26 cellular contexts compared by ENCODE assay signal in the genomic region with DNA sequence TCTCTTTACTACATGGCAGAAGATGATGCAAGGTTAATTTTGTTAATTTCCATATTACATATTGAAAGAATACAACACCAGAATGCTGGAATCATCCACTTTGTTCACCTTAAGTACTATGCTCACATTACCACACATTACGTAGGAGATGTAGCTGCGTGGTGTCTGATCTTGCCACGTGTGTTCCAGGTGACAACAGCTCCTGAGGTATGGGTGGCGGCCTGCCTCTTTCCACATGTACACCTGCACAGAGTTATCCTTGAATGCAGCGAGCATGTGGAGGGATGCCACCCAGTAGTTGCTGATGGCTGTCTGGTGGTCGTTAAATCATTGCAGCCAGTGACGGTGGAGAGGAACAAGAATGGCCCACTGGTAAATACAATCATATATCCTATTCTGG.
"Had no signal": no experiment of that assay in that cellular context is flagged by ENCODE, and none has a peak within 500 bp of the region (broad histone marks: within the 10 kb centered on the region; RNA-seq: fewer than 3 reads in every experiment).

No MANE protein-coding gene starts in this region.

- H3K9me3 ChIP-seq: neutrophil, pancreas, prostate gland, testis, tibial artery, transverse colon, upper lobe of right lung, vagina had no signal

- H3K4me1 ChIP-seq: pancreas, prostate gland, stomach, testis, tibial artery, transverse colon, upper lobe of right lung, vagina had no signal

- H3K4me3 ChIP-seq: pancreas, prostate gland, skin epidermis, stomach, testis, tibial artery, transverse colon, upper lobe of right lung, vagina had no signal

- FAIRE-seq: pancreas had no signal

- DNase-seq: naive B cell; naive thymus-derived CD8-positive, alpha-beta T cell; nephron progenitor cell; pancreas; right cardiac atrium; stimulated activated CD4-positive, alpha-beta T cell treated with anti-CD3 and anti-CD28 coated beads, Interleukin-15, amount 100 ng/mL, for 24 hours; stimulated activated CD4-positive, alpha-beta T cell treated with anti-CD3 and anti-CD28 coated beads, Interleukin-2, amount 100 ng/mL, for 24 hours; stimulated activated CD4-positive, alpha-beta T cell treated with anti-CD3 and anti-CD28 coated beads, Interleukin-2, amount 100 ng/mL, for 48 hours; stimulated activated CD4-positive, alpha-beta T cell treated with anti-CD3 and anti-CD28 coated beads, Interleukin-4, amount 100 ng/mL, for 24 hours; stimulated activated naive B cell treated with anti-CD40 and anti-IgM and Interleukin-4, amounts not matched to agents 10 μg/mL and 1 μg/mL and 100 μg/mL, for 72 hours; stimulated activated naive CD4-positive, alpha-beta T cell treated with Interleukin-2 at 50 U/mL for 16 hours; stomach; testis; tibial artery; transverse colon; upper lobe of right lung had no signal

- ATAC-seq: naive thymus-derived CD8-positive, alpha-beta T cell; natural killer cell treated with Interleukin-12 subunit alpha and Interleukin-12 subunit beta and Interleukin-15 and Interleukin-18, amount 100 ng/mL, for 72 hours; pancreas; right cardiac atrium; sciatic nerve; stimulated activated effector memory CD8-positive, alpha-beta T cell treated with anti-CD3 and anti-CD28 coated beads, Interleukin-12 subunit alpha, Interleukin-12 subunit beta, amount 100 ng/mL, for 72 hours; stimulated activated naive B cell treated with anti-CD40 and anti-IgM and Interleukin-4, amounts not matched to agents 10 μg/mL and 1 μg/mL and 100 μg/mL, for 72 hours; upper lobe of right lung had no signal

- H3K4me3 Mint-ChIP-seq: naive B cell; naive thymus-derived CD8-positive, alpha-beta T cell; natural killer cell treated with Interleukin-12 subunit alpha and Interleukin-12 subunit beta and Interleukin-15 and Interleukin-18, amount 100 ng/mL, for 72 hours; nephron progenitor cell; neural crest cell; stimulated activated effector memory CD8-positive, alpha-beta T cell treated with anti-CD3 and anti-CD28 coated beads, Interleukin-12 subunit alpha, Interleukin-12 subunit beta, amount 100 ng/mL, for 72 hours; stimulated activated naive B cell treated with anti-CD40 and anti-IgM and Interleukin-4, amounts not matched to agents 10 μg/mL and 1 μg/mL and 100 μg/mL, for 72 hours; stimulated activated naive CD8-positive, alpha-beta T cell treated with anti-CD3 and anti-CD28 coated beads, Interleukin-15, Interleukin-2, amounts not matched to agents 100 ng/mL and 50 ng/mL, for 24 hours; type B pancreatic cell had no signal

- H3K36me3 Mint-ChIP-seq: naive B cell; natural killer cell treated with Interleukin-12 subunit alpha and Interleukin-12 subunit beta and Interleukin-15 and Interleukin-18, amount 100 ng/mL, for 72 hours; stimulated activated effector memory CD8-positive, alpha-beta T cell treated with anti-CD3 and anti-CD28 coated beads, Interleukin-12 subunit alpha, Interleukin-12 subunit beta, amount 100 ng/mL, for 72 hours; stimulated activated naive B cell treated with anti-CD40 and anti-IgM and Interleukin-4, amounts not matched to agents 10 μg/mL and 1 μg/mL and 100 μg/mL, for 72 hours; type B pancreatic cell had no signal

- H3K27ac Mint-ChIP-seq: naive B cell; naive thymus-derived CD8-positive, alpha-beta T cell; natural killer cell treated with Interleukin-12 subunit alpha and Interleukin-12 subunit beta and Interleukin-15 and Interleukin-18, amount 100 ng/mL, for 72 hours; nephron progenitor cell; stimulated activated effector memory CD8-positive, alpha-beta T cell treated with anti-CD3 and anti-CD28 coated beads, Interleukin-12 subunit alpha, Interleukin-12 subunit beta, amount 100 ng/mL, for 72 hours; stimulated activated naive B cell treated with anti-CD40 and anti-IgM and Interleukin-4, amounts not matched to agents 10 μg/mL and 1 μg/mL and 100 μg/mL, for 72 hours; stimulated activated naive CD8-positive, alpha-beta T cell treated with anti-CD3 and anti-CD28 coated beads, Interleukin-15, Interleukin-2, amounts not matched to agents 100 ng/mL and 50 ng/mL, for 24 hours; type B pancreatic cell had no signal

- H3K36me3 ChIP-seq: neutrophil, pancreas, prostate gland, stomach, tibial artery, transverse colon, upper lobe of right lung, vagina had no signal

- H3K4me1 Mint-ChIP-seq: naive B cell; nephron progenitor cell; neural crest cell; stimulated activated effector memory CD8-positive, alpha-beta T cell treated with anti-CD3 and anti-CD28 coated beads, Interleukin-12 subunit alpha, Interleukin-12 subunit beta, amount 100 ng/mL, for 72 hours; stimulated activated naive B cell treated with anti-CD40 and anti-IgM and Interleukin-4, amounts not matched to agents 10 μg/mL and 1 μg/mL and 100 μg/mL, for 72 hours had no signal

- H3K27ac ChIP-seq: neutrophil, pancreas, prostate gland, skin epidermis, stomach, testis, tibial artery, transverse colon, upper lobe of right lung, vagina had no signal

- H3K27me3 Mint-ChIP-seq: naive B cell; natural killer cell treated with Interleukin-12 subunit alpha and Interleukin-12 subunit beta and Interleukin-15 and Interleukin-18, amount 100 ng/mL, for 72 hours; stimulated activated naive B cell treated with anti-CD40 and anti-IgM and Interleukin-4, amounts not matched to agents 10 μg/mL and 1 μg/mL and 100 μg/mL, for 72 hours; stimulated activated naive CD8-positive, alpha-beta T cell treated with anti-CD3 and anti-CD28 coated beads, Interleukin-15, Interleukin-2, amounts not matched to agents 100 ng/mL and 50 ng/mL, for 24 hours had no signal

- H3K27me3 ChIP-seq: neutrophil, stomach, testis, tibial artery, transverse colon, upper lobe of right lung, vagina had no signal

- H3K9me3 Mint-ChIP-seq: nephron progenitor cell, neural crest cell, type B pancreatic cell had no signal
